Comparison of ENCODE assay signal across 8 cellular contexts in the genomic region with DNA sequence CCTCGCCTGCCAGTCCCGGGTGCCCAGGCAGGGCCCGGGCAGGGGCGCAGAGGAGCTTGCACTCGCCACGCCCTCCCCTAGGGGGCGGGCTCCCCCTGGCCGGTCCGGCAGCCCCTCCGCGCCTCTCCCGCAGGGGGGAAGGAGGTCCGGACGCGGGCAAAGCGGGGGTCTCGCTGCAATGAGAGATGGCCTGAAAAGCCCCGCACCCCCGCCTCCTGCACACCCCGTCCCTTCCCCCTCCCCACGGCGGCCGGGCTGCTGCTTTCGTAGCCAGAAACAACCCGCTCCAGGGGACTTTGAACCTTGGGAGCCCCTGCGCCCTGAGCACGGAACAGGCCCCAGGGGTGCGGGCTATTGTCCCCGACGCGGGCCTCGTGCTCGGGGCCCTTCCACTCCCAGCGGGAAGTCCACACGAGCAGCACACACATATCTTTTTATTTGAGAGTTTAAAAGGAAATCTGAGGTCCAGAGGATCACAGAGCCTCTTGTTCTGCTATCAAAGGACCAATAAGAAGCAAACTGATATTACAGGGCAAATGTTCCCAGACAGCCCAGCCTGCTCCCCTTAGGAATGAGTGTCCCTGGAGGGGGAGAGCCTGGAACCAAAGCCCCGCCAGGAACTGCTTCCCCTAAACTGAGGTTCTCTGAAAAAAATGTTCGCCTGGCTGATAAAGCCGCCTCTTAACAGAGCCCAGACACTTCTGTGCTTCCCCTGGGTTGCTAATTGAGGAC. TPM values are rescaled to one million over a fixed set of nuclear protein-coding genes. Genes with fewer than 3 reads are reported as not detected.
DNase-seq lines count a peak whose midpoint lies in the region; TF ChIP-seq lines count a peak whose summit lies in the region.

No MANE protein-coding gene starts in this region.

- peak overlapping the region; percentile 83 for H3K27ac Mint-ChIP-seq in mesothelial cell of epicardium

- peak overlapping the region; percentile 56 for H3K4me3 Mint-ChIP-seq in mesothelial cell of epicardium

- TF ChIP-seq POLR2A in tibial nerve (IDR thresholded peaks at IDR 0.05) = no peak

- WGBS in ectodermal cell, 2 experiments = 4 to 5% methylated on average over 38 of the region's 38 CpGs
- WGBS in tibial nerve, 2 donors = 2 to 9% methylated on average over 17 to 18 of the region's 38 CpGs

- H3K27me3 ChIP-seq in ectodermal cell (ENCODE audit: control insufficient read depth, insufficient read depth, low read length, poor library complexity, severe bottlenecking) (peaks cover 73% of the 10 kb centered on the region), tibial nerve (peaks cover 4 to 37% of the 10 kb centered on the region in 2 donors)

- H3K9me3 Mint-ChIP-seq in mesothelial cell of epicardium = no peaks in the 10 kb centered on the region

- H3K36me3 Mint-ChIP-seq in mesothelial cell of epicardium = no peaks in the 10 kb centered on the region

- no peaks in the 10 kb centered on the region for H3K9me3 ChIP-seq in ectodermal cell (ENCODE audit: control insufficient read depth, low read length)
- H3K9me3 ChIP-seq in tibial nerve = no peaks in the 10 kb centered on the region

- DNase-seq in COLO829 (ENCODE audit: low spot score) (peak; percentile 76), HFF-Myc (ENCODE audit: extremely low read depth, low read depth) (no peak), mesothelial cell of epicardium (ENCODE audit: low spot score in 2 of 2, unreplicated experiment in 2 of 2) (no peak), tibial nerve (ENCODE audit: low spot score in 2 of 2) (no peak), COR-L47 (lab: John Stamatoyannopoulos, UW) (no peak), SIG-M5 (lab: John Stamatoyannopoulos, UW) (no peak)

- H3K27me3 Mint-ChIP-seq in mesothelial cell of epicardium (ENCODE audit: low read depth) = peaks cover 41% of the 10 kb centered on the region

- H3K4me1 ChIP-seq in ectodermal cell (ENCODE audit: control insufficient read depth, insufficient read depth, low read length) = peaks cover 20% of the 10 kb centered on the region
- H3K4me1 ChIP-seq in tibial nerve = peaks cover 0 to 60% (median 34%) of the 10 kb centered on the region in 4 donors

- H3K36me3 ChIP-seq in ectodermal cell (ENCODE audit: control insufficient read depth, insufficient read depth, low read length) (no peaks in the 10 kb centered on the region), tibial nerve (no peaks in the 10 kb centered on the region)

- TF ChIP-seq CTCF in HFF-Myc (IDR thresholded peaks at IDR 0.05; ENCODE audit: low read depth, low read length, missing control alignments) (peak; percentile 62), VCaP (conservative IDR thresholded peaks at IDR 0.05) (peak; percentile 95), mesothelial cell of epicardium (IDR thresholded peaks at IDR 0.05; ENCODE audit: unreplicated experiment) (peak; percentile 82), tibial nerve (IDR thresholded peaks at IDR 0.05) (peak; percentile 45 to 85 (median 73))

- H3K27ac ChIP-seq in VCaP = peak overlapping the region; percentile 83; the same call in 1 of the 2 replicates
- no peak overlapping the region for H3K27ac ChIP-seq in ectodermal cell (ENCODE audit: insufficient read depth, low read depth, low read length, poor library complexity, severe bottlenecking)
- peak overlapping the region in 3 of 4 donors; percentile 70 to 83 (median 75) for H3K27ac ChIP-seq in tibial nerve

- peaks cover 28% of the 10 kb centered on the region for H3K4me1 Mint-ChIP-seq in mesothelial cell of epicardium

- H3K4me3 ChIP-seq in HFF-Myc (replicated peaks; ENCODE audit: low read depth, low read length) (no peak overlapping the region), ectodermal cell (ENCODE audit: insufficient read depth, low read depth, low read length) (peak overlapping the region; percentile 44), tibial nerve (peak overlapping the region; percentile 39 to 63 (median 58))

- no peak for TF ChIP-seq EP300 in tibial nerve (IDR thresholded peaks at IDR 0.05)

RNA-seq across cellular contexts. Expression of gene CBX4, which starts 5.8 kb away (rescaled TPM):
- polyA plus RNA-seq in ectodermal cell (2013, experiment 1 of 4) = 9.8 TPM
- 10.1 TPM for polyA plus RNA-seq in ectodermal cell (2013, experiment 2 of 4)
- polyA plus RNA-seq in ectodermal cell (2013, experiment 3 of 4) = 8.3 TPM
- polyA plus RNA-seq in ectodermal cell (2013, experiment 4 of 4) = 6.7 TPM
- total RNA-seq in mesothelial cell of epicardium = 30.8 to 35.0 TPM (median 32.1 TPM) in 3 replicates
- 10 to 100 TPM; 11.6 to 15.3 (median 14.4) TPM for total RNA-seq in tibial nerve

RNA-seq across cellular contexts. Expression of gene CBX8, which starts 48.2 kb away (rescaled TPM):
- polyA plus RNA-seq in ectodermal cell (2013, experiment 1 of 4) = 10.4 TPM
- polyA plus RNA-seq in ectodermal cell (2013, experiment 2 of 4) = 8.2 TPM
- 6.6 TPM for polyA plus RNA-seq in ectodermal cell (2013, experiment 3 of 4)
- 7.7 TPM for polyA plus RNA-seq in ectodermal cell (2013, experiment 4 of 4)
- 15.5 to 18.6 TPM (median 16.3 TPM) in 3 replicates for total RNA-seq in mesothelial cell of epicardium
- 1 to 10 TPM in 1 of 4 donors, under 1 TPM in 2, not detected in 1; 0.84 to 4.2 (median 0.87) TPM for total RNA-seq in tibial nerve
